In genomic region chr17:66468241-66469087, GRCh38 we compare ENCODE assay signal across 1 cellular context.
TF ChIP-seq lines count a peak whose summit lies in the region.

No MANE protein-coding gene starts in this region.

TF ChIP-seq in K562, 482 proteins besides CTCF, POLR2A, EP300 and RAD21 (continued from another document and continues in another):
- TF ChIP-seq ZNF518B (CRISPR knock-in tag; IDR thresholded peaks at IDR 0.05) (no peak), TAF1 (IDR thresholded peaks at IDR 0.05; ENCODE audit: control insufficient read depth, extremely low read depth, insufficient read depth, low read length, severe bottlenecking) (no peak), PATZ1 (CRISPR knock-in tag; IDR thresholded peaks at IDR 0.05; ENCODE audit: borderline replicate concordance) (no peak), BRCA1 (IDR thresholded peaks at IDR 0.05) (no peak), BRCA1 (CRISPR knock-in tag; IDR thresholded peaks at IDR 0.05) (no peak), CHD2 (IDR thresholded peaks at IDR 0.05; ENCODE audit: low read depth, low read length) (no peak), FOXA1 (IDR thresholded peaks at IDR 0.05; ENCODE audit: borderline replicate concordance) (no peak), ZNF75A (CRISPR knock-in tag; IDR thresholded peaks at IDR 0.05) (no peak), ZKSCAN3 (CRISPR knock-in tag; IDR thresholded peaks at IDR 0.05) (no peak), TCF3 (CRISPR knock-in tag; IDR thresholded peaks at IDR 0.05) (peak; percentile 96), BRD9 (IDR thresholded peaks at IDR 0.05; ENCODE audit: low read depth, partially characterized antibody) (no peak), PYGO2 (tag; IDR thresholded peaks at IDR 0.05) (no peak), PTRF (tag; IDR thresholded peaks at IDR 0.05) (no peak), TRIM24 (IDR thresholded peaks at IDR 0.05) (peak in 1 of 2 experiments; percentile 49; a peak in 1 of 4 replicates), PHF20 (IDR thresholded peaks at IDR 0.05; ENCODE audit: partially characterized antibody) (no peak), MEIS2 (IDR thresholded peaks at IDR 0.05; ENCODE audit: partially characterized antibody) (peak; percentile 99), TFAM (CRISPR knock-in tag; conservative IDR thresholded peaks at IDR 0.05) (no peak), HDAC3 (IDR thresholded peaks at IDR 0.05; ENCODE audit: borderline replicate concordance, partially characterized antibody) (peak; percentile 56), CCNT2 (IDR thresholded peaks at IDR 0.05; ENCODE audit: borderline replicate concordance, extremely low read depth, insufficient read length, low read depth, low read length) (peak; percentile 46), SMARCC2 (IDR thresholded peaks at IDR 0.05; ENCODE audit: low read depth) (peak; percentile 61; the same call in 1 of the 2 replicates), TBL1XR1 (IDR thresholded peaks at IDR 0.05; ENCODE audit: low read length in 2 of 2) (peak in 1 of 2 experiments; percentile 70; a peak in 2 of 4 replicates), POLR2AphosphoS5 (IDR thresholded peaks at IDR 0.05; ENCODE audit: control insufficient read depth, insufficient read depth, low read depth, low read length) (peak; percentile 72; the same call in 1 of the 2 replicates), NONO (IDR thresholded peaks at IDR 0.05; ENCODE audit: low read depth in 2 of 2, low read length in 1 of 2) (no peak), KAT7 (CRISPR knock-in tag; IDR thresholded peaks at IDR 0.05; ENCODE audit: borderline replicate concordance) (no peak), PTTG1 (tag; IDR thresholded peaks at IDR 0.05; ENCODE audit: low read depth) (no peak), NFIX (CRISPR knock-in tag; IDR thresholded peaks at IDR 0.05; ENCODE audit: low read depth) (no peak), SNAPC5 (CRISPR knock-in tag; IDR thresholded peaks at IDR 0.05) (no peak), ARID2 (IDR thresholded peaks at IDR 0.05) (no peak), EGR1 (conservative IDR thresholded peaks at IDR 0.05) (peak; percentile 86), ZNF12 (CRISPR knock-in tag; IDR thresholded peaks at IDR 0.05) (no peak), MXD1 (CRISPR knock-in tag; IDR thresholded peaks at IDR 0.05; ENCODE audit: borderline replicate concordance, poor library complexity, severe bottlenecking) (no peak), CBFA2T2 (conservative IDR thresholded peaks at IDR 0.05) (peak; percentile 87), SMAD4 (CRISPR knock-in tag; conservative IDR thresholded peaks at IDR 0.05) (no peak), SRSF9 (IDR thresholded peaks at IDR 0.05; ENCODE audit: borderline replicate concordance, low read depth, low read length) (no peak), HSF4 (CRISPR knock-in tag; IDR thresholded peaks at IDR 0.05; ENCODE audit: borderline replicate concordance) (no peak), ZSCAN29 (IDR thresholded peaks at IDR 0.05) (no peak), SMAD2 (IDR thresholded peaks at IDR 0.05; ENCODE audit: low read depth, low read length) (no peak), SAFB2 (IDR thresholded peaks at IDR 0.05; ENCODE audit: borderline replicate concordance, low read depth, low read length, severe bottlenecking) (no peak), BCOR (IDR thresholded peaks at IDR 0.05) (no peak), MTA1 (IDR thresholded peaks at IDR 0.05; ENCODE audit: borderline replicate concordance) (no peak), ZNF76 (CRISPR knock-in tag; IDR thresholded peaks at IDR 0.05; ENCODE audit: borderline replicate concordance) (no peak), PCBP2 (IDR thresholded peaks at IDR 0.05; ENCODE audit: low read depth, low read length, poor library complexity, severe bottlenecking) (no peak), RBM25 (IDR thresholded peaks at IDR 0.05; ENCODE audit: low read depth, low read length, severe bottlenecking) (no peak), FOS (IDR thresholded peaks at IDR 0.05; ENCODE audit: extremely low read depth, insufficient read length) (no peak), IRF1 (CRISPR knock-in tag; IDR thresholded peaks at IDR 0.05; ENCODE audit: borderline replicate concordance) (no peak), FOXJ2 (tag; IDR thresholded peaks at IDR 0.05) (no peak)
- TF ChIP-seq, protein P1, sequence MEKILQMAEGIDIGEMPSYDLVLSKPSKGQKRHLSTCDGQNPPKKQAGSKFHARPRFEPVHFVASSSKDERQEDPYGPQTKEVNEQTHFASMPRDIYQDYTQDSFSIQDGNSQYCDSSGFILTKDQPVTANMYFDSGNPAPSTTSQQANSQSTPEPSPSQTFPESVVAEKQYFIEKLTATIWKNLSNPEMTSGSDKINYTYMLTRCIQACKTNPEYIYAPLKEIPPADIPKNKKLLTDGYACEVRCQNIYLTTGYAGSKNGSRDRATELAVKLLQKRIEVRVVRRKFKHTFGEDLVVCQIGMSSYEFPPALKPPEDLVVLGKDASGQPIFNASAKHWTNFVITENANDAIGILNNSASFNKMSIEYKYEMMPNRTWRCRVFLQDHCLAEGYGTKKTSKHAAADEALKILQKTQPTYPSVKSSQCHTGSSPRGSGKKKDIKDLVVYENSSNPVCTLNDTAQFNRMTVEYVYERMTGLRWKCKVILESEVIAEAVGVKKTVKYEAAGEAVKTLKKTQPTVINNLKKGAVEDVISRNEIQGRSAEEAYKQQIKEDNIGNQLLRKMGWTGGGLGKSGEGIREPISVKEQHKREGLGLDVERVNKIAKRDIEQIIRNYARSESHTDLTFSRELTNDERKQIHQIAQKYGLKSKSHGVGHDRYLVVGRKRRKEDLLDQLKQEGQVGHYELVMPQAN (IDR thresholded peaks at IDR 0.05; ENCODE audit: borderline replicate concordance), result no peak
- TF ChIP-seq, protein P2, sequence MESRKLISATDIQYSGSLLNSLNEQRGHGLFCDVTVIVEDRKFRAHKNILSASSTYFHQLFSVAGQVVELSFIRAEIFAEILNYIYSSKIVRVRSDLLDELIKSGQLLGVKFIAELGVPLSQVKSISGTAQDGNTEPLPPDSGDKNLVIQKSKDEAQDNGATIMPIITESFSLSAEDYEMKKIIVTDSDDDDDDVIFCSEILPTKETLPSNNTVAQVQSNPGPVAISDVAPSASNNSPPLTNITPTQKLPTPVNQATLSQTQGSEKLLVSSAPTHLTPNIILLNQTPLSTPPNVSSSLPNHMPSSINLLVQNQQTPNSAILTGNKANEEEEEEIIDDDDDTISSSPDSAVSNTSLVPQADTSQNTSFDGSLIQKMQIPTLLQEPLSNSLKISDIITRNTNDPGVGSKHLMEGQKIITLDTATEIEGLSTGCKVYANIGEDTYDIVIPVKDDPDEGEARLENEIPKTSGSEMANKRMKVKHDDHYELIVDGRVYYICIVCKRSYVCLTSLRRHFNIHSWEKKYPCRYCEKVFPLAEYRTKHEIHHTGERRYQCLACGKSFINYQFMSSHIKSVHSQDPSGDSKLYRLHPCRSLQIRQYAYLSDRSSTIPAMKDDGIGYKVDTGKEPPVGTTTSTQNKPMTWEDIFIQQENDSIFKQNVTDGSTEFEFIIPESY (CRISPR knock-in tag; IDR thresholded peaks at IDR 0.05), result no peak
- TF ChIP-seq, protein P3, sequence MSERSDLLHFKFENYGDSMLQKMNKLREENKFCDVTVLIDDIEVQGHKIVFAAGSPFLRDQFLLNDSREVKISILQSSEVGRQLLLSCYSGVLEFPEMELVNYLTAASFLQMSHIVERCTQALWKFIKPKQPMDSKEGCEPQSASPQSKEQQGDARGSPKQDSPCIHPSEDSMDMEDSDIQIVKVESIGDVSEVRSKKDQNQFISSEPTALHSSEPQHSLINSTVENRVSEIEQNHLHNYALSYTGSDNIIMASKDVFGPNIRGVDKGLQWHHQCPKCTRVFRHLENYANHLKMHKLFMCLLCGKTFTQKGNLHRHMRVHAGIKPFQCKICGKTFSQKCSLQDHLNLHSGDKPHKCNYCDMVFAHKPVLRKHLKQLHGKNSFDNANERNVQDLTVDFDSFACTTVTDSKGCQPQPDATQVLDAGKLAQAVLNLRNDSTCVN (CRISPR knock-in tag; IDR thresholded peaks at IDR 0.05), result no peak
- TF ChIP-seq, protein P4, sequence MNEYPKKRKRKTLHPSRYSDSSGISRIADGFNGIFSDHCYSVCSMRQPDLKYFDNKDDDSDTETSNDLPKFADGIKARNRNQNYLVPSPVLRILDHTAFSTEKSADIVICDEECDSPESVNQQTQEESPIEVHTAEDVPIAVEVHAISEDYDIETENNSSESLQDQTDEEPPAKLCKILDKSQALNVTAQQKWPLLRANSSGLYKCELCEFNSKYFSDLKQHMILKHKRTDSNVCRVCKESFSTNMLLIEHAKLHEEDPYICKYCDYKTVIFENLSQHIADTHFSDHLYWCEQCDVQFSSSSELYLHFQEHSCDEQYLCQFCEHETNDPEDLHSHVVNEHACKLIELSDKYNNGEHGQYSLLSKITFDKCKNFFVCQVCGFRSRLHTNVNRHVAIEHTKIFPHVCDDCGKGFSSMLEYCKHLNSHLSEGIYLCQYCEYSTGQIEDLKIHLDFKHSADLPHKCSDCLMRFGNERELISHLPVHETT (CRISPR knock-in tag; conservative IDR thresholded peaks at IDR 0.05 in 1 of 2, IDR thresholded peaks at IDR 0.05 in 1 of 2), result no peak; a peak in 1 of 4 replicates
- TF ChIP-seq, protein P5, sequence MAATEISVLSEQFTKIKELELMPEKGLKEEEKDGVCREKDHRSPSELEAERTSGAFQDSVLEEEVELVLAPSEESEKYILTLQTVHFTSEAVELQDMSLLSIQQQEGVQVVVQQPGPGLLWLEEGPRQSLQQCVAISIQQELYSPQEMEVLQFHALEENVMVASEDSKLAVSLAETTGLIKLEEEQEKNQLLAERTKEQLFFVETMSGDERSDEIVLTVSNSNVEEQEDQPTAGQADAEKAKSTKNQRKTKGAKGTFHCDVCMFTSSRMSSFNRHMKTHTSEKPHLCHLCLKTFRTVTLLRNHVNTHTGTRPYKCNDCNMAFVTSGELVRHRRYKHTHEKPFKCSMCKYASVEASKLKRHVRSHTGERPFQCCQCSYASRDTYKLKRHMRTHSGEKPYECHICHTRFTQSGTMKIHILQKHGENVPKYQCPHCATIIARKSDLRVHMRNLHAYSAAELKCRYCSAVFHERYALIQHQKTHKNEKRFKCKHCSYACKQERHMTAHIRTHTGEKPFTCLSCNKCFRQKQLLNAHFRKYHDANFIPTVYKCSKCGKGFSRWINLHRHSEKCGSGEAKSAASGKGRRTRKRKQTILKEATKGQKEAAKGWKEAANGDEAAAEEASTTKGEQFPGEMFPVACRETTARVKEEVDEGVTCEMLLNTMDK (IDR thresholded peaks at IDR 0.05; ENCODE audit: borderline replicate concordance, insufficient read depth, low read depth, low read length, poor library complexity, severe bottlenecking), result no peak
- TF ChIP-seq, protein P6, sequence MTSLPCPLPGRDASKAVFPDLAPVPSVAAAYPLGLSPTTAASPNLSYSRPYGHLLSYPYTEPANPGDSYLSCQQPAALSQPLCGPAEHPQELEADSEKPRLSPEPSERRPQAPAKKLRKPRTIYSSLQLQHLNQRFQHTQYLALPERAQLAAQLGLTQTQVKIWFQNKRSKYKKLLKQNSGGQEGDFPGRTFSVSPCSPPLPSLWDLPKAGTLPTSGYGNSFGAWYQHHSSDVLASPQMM (CRISPR knock-in tag; IDR thresholded peaks at IDR 0.05), result no peak
